33 cellular contexts compared by ENCODE assay signal in the genomic region with DNA sequence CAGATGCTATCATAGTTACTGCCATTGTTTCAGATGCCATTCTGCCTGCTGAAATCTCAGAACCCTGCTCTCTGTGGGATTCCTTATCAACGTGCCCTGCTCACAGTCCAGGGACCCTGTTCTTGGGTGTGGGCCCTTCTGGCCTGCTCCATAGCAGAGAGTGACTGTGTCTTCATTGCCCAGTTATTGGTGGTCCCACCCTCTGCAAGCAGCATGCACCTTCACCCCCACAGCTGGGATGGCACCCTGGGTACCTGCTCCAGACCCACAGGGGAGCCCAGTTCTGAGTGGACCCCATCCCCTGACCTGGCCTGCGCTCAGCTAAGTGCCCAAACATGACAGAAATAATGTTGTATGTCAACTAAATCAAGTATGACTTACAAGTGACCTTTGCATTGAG. TPM values are rescaled to one million over a fixed set of nuclear protein-coding genes. Genes with fewer than 3 reads are reported as not detected.
"Had no signal": no experiment of that assay in that cellular context is flagged by ENCODE, and none has a peak within 500 bp of the region (broad histone marks: within the 10 kb centered on the region; RNA-seq: fewer than 3 reads in every experiment).

No MANE protein-coding gene starts in this region.

- H3K4me3 ChIP-seq: ascending aorta had no signal

- ATAC-seq: activated CD4-positive, alpha-beta T cell treated with anti-CD3 and anti-CD28 coated beads for 36 hours; activated CD4-positive, CD25-positive, alpha-beta regulatory T cell treated with anti-CD3 and anti-CD28 coated beads, Interleukin-2, amount 50 U/mL, for 24 hours; activated CD8-positive, alpha-beta memory T cell treated with anti-CD3 and anti-CD28 coated beads, Interleukin-2, amount 10 ng/mL, durations not matched to agents 7 days and 5 days; activated CD8-positive, alpha-beta T cell treated with anti-CD3 and anti-CD28 coated beads, Interleukin-2, amount 10 ng/mL, durations not matched to agents 7 days and 5 days; activated naive CD8-positive, alpha-beta T cell treated with anti-CD3 and anti-CD28 coated beads, Interleukin-2, amount 50 U/mL, for 24 hours; WTC11 had no signal

- FAIRE-seq: TTC549 had no signal

- DNase-seq: activated CD4-positive, alpha-beta memory T cell treated with anti-CD3 and anti-CD28 coated beads, Interleukin-2, amount 10 ng/mL, durations not matched to agents 7 days and 5 days; activated CD4-positive, alpha-beta T cell treated with anti-CD3 and anti-CD28 coated beads for 1 hour; activated CD4-positive, alpha-beta T cell treated with anti-CD3 and anti-CD28 coated beads for 36 hours; activated CD4-positive, alpha-beta T cell treated with anti-CD3 and anti-CD28 coated beads for 48 hours; activated CD4-positive, alpha-beta T cell treated with anti-CD3 and anti-CD28 coated beads, Interleukin-2, amount 10 ng/mL, durations not matched to agents 7 days and 5 days; activated CD4-positive, alpha-beta T cell treated with anti-CD3 and anti-CD28 coated beads, Interleukin-2, amount 50 U/mL, for 48 hours; activated CD4-positive, CD25-positive, alpha-beta regulatory T cell; activated CD8-positive, alpha-beta memory T cell treated with anti-CD3 and anti-CD28 coated beads for 24 hours; activated CD8-positive, alpha-beta memory T cell treated with anti-CD3 and anti-CD28 coated beads, Interleukin-2, amount 10 ng/mL, durations not matched to agents 7 days and 5 days; activated CD8-positive, alpha-beta memory T cell treated with anti-CD3 and anti-CD28 coated beads, Interleukin-2, amount 50 U/mL, for 48 hours; activated CD8-positive, alpha-beta T cell treated with anti-CD3 and anti-CD28 coated beads, Interleukin-2, amount 10 ng/mL, durations not matched to agents 7 days and 5 days; activated effector memory CD4-positive, alpha-beta T cell treated with Interleukin-2 at 50 U/mL for 16 hours; activated gamma-delta T cell; activated naive CD4-positive, alpha-beta T cell treated with anti-CD3 and anti-CD28 coated beads, Interleukin-2, amount 10 ng/mL, durations not matched to agents 7 days and 5 days; activated naive CD4-positive, alpha-beta T cell treated with Interleukin-2 at 50 U/mL for 16 hours; activated naive CD8-positive, alpha-beta T cell treated with anti-CD3 and anti-CD28 coated beads, Interleukin-2, amount 10 ng/mL, durations not matched to agents 7 days and 5 days; activated naive CD8-positive, alpha-beta T cell treated with anti-CD3 and anti-CD28 coated beads, Interleukin-2, amount 50 U/mL, for 24 hours; activated T-cell treated with anti-CD3 and anti-CD28 coated beads, Interleukin-2, amount 50 U/mL, for 24 hours; activated T-cell treated with anti-CD3 and anti-CD28 coated beads, Interleukin-2, amount 50 U/mL, for 48 hours; amygdala; anterior cingulate cortex; central memory CD4-positive, alpha-beta T cell; T-helper 1 cell; T-helper 2 cell; T-helper 9 cell; WERI-Rb-1 had no signal

- H3K27me3 ChIP-seq: ascending aorta had no signal

- H3K36me3 ChIP-seq: ascending aorta, WERI-Rb-1 had no signal

RNA-seq across cellular contexts. Expression of gene SMIM21, which starts 36.6 kb away (rescaled TPM):
- total RNA-seq: activated CD4-positive, alpha-beta memory T cell treated with anti-CD3 and anti-CD28 coated beads, Interleukin-2, amount 10 ng/mL, durations not matched to agents 7 days and 5 days; activated CD4-positive, alpha-beta T cell treated with anti-CD3 and anti-CD28 coated beads for 36 hours; activated CD4-positive, alpha-beta T cell treated with anti-CD3 and anti-CD28 coated beads, Interleukin-2, amount 10 ng/mL, durations not matched to agents 7 days and 5 days; activated CD8-positive, alpha-beta memory T cell treated with anti-CD3 and anti-CD28 coated beads, Interleukin-2, amount 10 ng/mL, durations not matched to agents 7 days and 5 days; activated CD8-positive, alpha-beta T cell treated with anti-CD3 and anti-CD28 coated beads, Interleukin-2, amount 10 ng/mL, durations not matched to agents 7 days and 5 days; activated naive CD8-positive, alpha-beta T cell treated with anti-CD3 and anti-CD28 coated beads, Interleukin-2, amount 10 ng/mL, durations not matched to agents 7 days and 5 days; activated T-helper 2 cell treated with anti-CD3 and anti-CD28 coated beads, Interferon-gamma antibody, Interleukin-2, Interleukin-4, amounts not matched to agents 10 μg/mL and 5 μg/mL and 100 μg/mL, durations not matched to agents 14 hours and 24 hours and 36 hours; ascending aorta; cardiac septum; cerebellum; WTC11 had no signal
